ENCODE assay signal across 1 cellular context in genomic region chr1:43239484-43239883, GRCh38.
TF ChIP-seq lines count a peak whose summit lies in the region.

No MANE protein-coding gene starts in this region.

TF ChIP-seq in GM12878, 131 proteins besides CTCF, POLR2A, EP300 and RAD21 (continued from another document and continues in another):
- TF ChIP-seq SMC3 (IDR thresholded peaks at IDR 0.05; ENCODE audit: borderline replicate concordance, low read length) (peak; percentile 17; the same call in 1 of the 2 replicates), IRF5 (IDR thresholded peaks at IDR 0.05; ENCODE audit: borderline replicate concordance) (no peak), ZNF24 (IDR thresholded peaks at IDR 0.05) (0 out of 2 replicates have a peak, but pooled peaks have one; percentile 7), EZH2 (IDR thresholded peaks at IDR 0.05; ENCODE audit: borderline replicate concordance, control insufficient read depth, low read depth, low read length) (no peak), MEF2B (IDR thresholded peaks at IDR 0.05; ENCODE audit: partially characterized antibody, poor library complexity, severe bottlenecking) (no peak), USF2 (IDR thresholded peaks at IDR 0.05; ENCODE audit: borderline replicate concordance, low read depth, low read length) (no peak), CBX5 (IDR thresholded peaks at IDR 0.05; ENCODE audit: low read depth) (no peak), SREBF1 (IDR thresholded peaks at IDR 0.05; ENCODE audit: low read length) (no peak), RB1 (IDR thresholded peaks at IDR 0.05; ENCODE audit: borderline replicate concordance) (no peak), RELB (IDR thresholded peaks at IDR 0.05; ENCODE audit: low read depth) (peak; percentile 59; the same call in 1 of the 2 replicates), NFIC (IDR thresholded peaks at IDR 0.05; ENCODE audit: low read depth, low read length) (no peak), FOXK2 (IDR thresholded peaks at IDR 0.05) (no peak), TCF7 (IDR thresholded peaks at IDR 0.05; ENCODE audit: borderline replicate concordance) (no peak), RUNX3 (IDR thresholded peaks at IDR 0.05; ENCODE audit: low read length) (no peak), RELA (IDR thresholded peaks at IDR 0.05; ENCODE audit: borderline replicate concordance, partially characterized antibody) (no peak), NR2F1 (conservative IDR thresholded peaks at IDR 0.05) (no peak), SREBF2 (IDR thresholded peaks at IDR 0.05; ENCODE audit: low read length) (no peak), SKIL (IDR thresholded peaks at IDR 0.05; ENCODE audit: low read depth, poor library complexity, severe bottlenecking) (no peak), RAD51 (IDR thresholded peaks at IDR 0.05) (no peak), ZSCAN29 (IDR thresholded peaks at IDR 0.05) (no peak), PML (IDR thresholded peaks at IDR 0.05; ENCODE audit: low read length) (no peak), KLF5 (IDR thresholded peaks at IDR 0.05; ENCODE audit: partially characterized antibody) (no peak), SP1 (IDR thresholded peaks at IDR 0.05; ENCODE audit: low read depth, low read length) (no peak), GABPA (IDR thresholded peaks at IDR 0.05; ENCODE audit: low read depth) (no peak), IRF4 (IDR thresholded peaks at IDR 0.05; ENCODE audit: low read depth, low read length) (0 out of 2 replicates have a peak, but pooled peaks have one; percentile 51), SPI1 (IDR thresholded peaks at IDR 0.05; ENCODE audit: borderline replicate concordance, insufficient read depth, low read depth, low read length) (peak; percentile 94), BRCA1 (IDR thresholded peaks at IDR 0.05; ENCODE audit: low read depth, low read length) (no peak), USF1 (IDR thresholded peaks at IDR 0.05; ENCODE audit: borderline replicate concordance, extremely low read length, insufficient read depth, low read depth, low read length) (no peak), CBX3 (IDR thresholded peaks at IDR 0.05; ENCODE audit: borderline replicate concordance, low read depth) (no peak), ZNF217 (IDR thresholded peaks at IDR 0.05) (no peak), HDAC2 (IDR thresholded peaks at IDR 0.05) (no peak), ZBTB4 (CRISPR knock-in tag; IDR thresholded peaks at IDR 0.05) (no peak), MYB (IDR thresholded peaks at IDR 0.05; ENCODE audit: borderline replicate concordance, low read depth, low read length) (no peak)
- TF ChIP-seq, protein P1, sequence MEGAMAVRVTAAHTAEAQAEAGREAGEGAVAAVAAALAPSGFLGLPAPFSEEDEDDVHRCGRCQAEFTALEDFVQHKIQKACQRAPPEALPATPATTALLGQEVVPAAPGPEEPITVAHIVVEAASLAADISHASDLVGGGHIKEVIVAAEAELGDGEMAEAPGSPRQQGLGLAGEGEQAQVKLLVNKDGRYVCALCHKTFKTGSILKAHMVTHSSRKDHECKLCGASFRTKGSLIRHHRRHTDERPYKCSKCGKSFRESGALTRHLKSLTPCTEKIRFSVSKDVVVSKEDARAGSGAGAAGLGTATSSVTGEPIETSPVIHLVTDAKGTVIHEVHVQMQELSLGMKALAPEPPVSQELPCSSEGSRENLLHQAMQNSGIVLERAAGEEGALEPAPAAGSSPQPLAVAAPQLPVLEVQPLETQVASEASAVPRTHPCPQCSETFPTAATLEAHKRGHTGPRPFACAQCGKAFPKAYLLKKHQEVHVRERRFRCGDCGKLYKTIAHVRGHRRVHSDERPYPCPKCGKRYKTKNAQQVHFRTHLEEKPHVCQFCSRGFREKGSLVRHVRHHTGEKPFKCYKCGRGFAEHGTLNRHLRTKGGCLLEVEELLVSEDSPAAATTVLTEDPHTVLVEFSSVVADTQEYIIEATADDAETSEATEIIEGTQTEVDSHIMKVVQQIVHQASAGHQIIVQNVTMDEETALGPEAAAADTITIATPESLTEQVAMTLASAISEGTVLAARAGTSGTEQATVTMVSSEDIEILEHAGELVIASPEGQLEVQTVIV (IDR thresholded peaks at IDR 0.05; ENCODE audit: borderline replicate concordance, partially characterized antibody): no peak
- TF ChIP-seq, protein P2, sequence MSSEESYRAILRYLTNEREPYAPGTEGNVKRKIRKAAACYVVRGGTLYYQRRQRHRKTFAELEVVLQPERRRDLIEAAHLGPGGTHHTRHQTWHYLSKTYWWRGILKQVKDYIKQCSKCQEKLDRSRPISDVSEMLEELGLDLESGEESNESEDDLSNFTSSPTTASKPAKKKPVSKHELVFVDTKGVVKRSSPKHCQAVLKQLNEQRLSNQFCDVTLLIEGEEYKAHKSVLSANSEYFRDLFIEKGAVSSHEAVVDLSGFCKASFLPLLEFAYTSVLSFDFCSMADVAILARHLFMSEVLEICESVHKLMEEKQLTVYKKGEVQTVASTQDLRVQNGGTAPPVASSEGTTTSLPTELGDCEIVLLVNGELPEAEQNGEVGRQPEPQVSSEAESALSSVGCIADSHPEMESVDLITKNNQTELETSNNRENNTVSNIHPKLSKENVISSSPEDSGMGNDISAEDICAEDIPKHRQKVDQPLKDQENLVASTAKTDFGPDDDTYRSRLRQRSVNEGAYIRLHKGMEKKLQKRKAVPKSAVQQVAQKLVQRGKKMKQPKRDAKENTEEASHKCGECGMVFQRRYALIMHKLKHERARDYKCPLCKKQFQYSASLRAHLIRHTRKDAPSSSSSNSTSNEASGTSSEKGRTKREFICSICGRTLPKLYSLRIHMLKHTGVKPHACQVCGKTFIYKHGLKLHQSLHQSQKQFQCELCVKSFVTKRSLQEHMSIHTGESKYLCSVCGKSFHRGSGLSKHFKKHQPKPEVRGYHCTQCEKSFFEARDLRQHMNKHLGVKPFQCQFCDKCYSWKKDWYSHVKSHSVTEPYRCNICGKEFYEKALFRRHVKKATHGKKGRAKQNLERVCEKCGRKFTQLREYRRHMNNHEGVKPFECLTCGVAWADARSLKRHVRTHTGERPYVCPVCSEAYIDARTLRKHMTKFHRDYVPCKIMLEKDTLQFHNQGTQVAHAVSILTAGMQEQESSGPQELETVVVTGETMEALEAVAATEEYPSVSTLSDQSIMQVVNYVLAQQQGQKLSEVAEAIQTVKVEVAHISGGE (CRISPR knock-in tag; IDR thresholded peaks at IDR 0.05): no peak
- TF ChIP-seq, protein P3, sequence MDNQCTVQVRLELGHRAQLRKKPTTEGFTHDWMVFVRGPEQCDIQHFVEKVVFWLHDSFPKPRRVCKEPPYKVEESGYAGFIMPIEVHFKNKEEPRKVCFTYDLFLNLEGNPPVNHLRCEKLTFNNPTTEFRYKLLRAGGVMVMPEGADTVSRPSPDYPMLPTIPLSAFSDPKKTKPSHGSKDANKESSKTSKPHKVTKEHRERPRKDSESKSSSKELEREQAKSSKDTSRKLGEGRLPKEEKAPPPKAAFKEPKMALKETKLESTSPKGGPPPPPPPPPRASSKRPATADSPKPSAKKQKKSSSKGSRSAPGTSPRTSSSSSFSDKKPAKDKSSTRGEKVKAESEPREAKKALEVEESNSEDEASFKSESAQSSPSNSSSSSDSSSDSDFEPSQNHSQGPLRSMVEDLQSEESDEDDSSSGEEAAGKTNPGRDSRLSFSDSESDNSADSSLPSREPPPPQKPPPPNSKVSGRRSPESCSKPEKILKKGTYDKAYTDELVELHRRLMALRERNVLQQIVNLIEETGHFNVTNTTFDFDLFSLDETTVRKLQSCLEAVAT (IDR thresholded peaks at IDR 0.05): no peak
- TF ChIP-seq, protein P4, sequence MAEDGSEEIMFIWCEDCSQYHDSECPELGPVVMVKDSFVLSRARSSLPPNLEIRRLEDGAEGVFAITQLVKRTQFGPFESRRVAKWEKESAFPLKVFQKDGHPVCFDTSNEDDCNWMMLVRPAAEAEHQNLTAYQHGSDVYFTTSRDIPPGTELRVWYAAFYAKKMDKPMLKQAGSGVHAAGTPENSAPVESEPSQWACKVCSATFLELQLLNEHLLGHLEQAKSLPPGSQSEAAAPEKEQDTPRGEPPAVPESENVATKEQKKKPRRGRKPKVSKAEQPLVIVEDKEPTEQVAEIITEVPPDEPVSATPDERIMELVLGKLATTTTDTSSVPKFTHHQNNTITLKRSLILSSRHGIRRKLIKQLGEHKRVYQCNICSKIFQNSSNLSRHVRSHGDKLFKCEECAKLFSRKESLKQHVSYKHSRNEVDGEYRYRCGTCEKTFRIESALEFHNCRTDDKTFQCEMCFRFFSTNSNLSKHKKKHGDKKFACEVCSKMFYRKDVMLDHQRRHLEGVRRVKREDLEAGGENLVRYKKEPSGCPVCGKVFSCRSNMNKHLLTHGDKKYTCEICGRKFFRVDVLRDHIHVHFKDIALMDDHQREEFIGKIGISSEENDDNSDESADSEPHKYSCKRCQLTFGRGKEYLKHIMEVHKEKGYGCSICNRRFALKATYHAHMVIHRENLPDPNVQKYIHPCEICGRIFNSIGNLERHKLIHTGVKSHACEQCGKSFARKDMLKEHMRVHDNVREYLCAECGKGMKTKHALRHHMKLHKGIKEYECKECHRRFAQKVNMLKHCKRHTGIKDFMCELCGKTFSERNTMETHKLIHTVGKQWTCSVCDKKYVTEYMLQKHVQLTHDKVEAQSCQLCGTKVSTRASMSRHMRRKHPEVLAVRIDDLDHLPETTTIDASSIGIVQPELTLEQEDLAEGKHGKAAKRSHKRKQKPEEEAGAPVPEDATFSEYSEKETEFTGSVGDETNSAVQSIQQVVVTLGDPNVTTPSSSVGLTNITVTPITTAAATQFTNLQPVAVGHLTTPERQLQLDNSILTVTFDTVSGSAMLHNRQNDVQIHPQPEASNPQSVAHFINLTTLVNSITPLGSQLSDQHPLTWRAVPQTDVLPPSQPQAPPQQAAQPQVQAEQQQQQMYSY (CRISPR knock-in tag; IDR thresholded peaks at IDR 0.05): no peak
